In genomic region chr11:44634401-44635281, GRCh38 we compare ENCODE assay signal across 8 cellular contexts.
DNase-seq lines count a peak whose midpoint lies in the region; ATAC-seq and TF ChIP-seq lines count a peak whose summit lies in the region.

No MANE protein-coding gene starts in this region.

- peak overlapping the region; percentile 29 for H3K4me2 ChIP-seq in osteoblast (ENCODE audit: insufficient read depth, low read length)

- H3K4me1 ChIP-seq in ACC112 (ENCODE audit: control insufficient read depth, insufficient read depth, low read length, unreplicated experiment) (peaks cover 11% of the 10 kb centered on the region), RWPE2 (ENCODE audit: insufficient read depth, poor library complexity, severe bottlenecking) (peaks cover 16% of the 10 kb centered on the region), osteoblast (ENCODE audit: insufficient read depth, low read length) (peaks cover 11% of the 10 kb centered on the region)

- H3K9me3 ChIP-seq in RWPE2 (ENCODE audit: severe bottlenecking) (no peaks in the 10 kb centered on the region), osteoblast (ENCODE audit: low read depth, low read length) (no peaks in the 10 kb centered on the region)

- H2AFZ ChIP-seq in ACC112 (ENCODE audit: low read length, unreplicated experiment) (no peak overlapping the region), osteoblast (ENCODE audit: low read length) (no peak overlapping the region)

- no peaks in the 10 kb centered on the region for H3K9me3 Mint-ChIP-seq in stimulated activated memory B cell treated with anti-CD40 and anti-IgM and Interleukin-4, amounts not matched to agents 10 μg/mL and 1 μg/mL and 100 μg/mL, for 72 hours

- H3K27ac Mint-ChIP-seq in stimulated activated memory B cell treated with anti-CD40 and anti-IgM and Interleukin-4, amounts not matched to agents 10 μg/mL and 1 μg/mL and 100 μg/mL, for 72 hours, result no peak overlapping the region

- H3K4me3 ChIP-seq in ACC112 (ENCODE audit: low read depth, low read length), result peak overlapping the region; percentile 29; the same call in 1 of the 2 replicates
- H3K4me3 ChIP-seq in RWPE2 (ENCODE audit: severe bottlenecking), result no peak overlapping the region
- no peak overlapping the region for H3K4me3 ChIP-seq in foreskin fibroblast (ENCODE audit: low read depth in 1 of 2, low read length in 2 of 2)
- peak overlapping the region; percentile 42 for H3K4me3 ChIP-seq in osteoblast (ENCODE audit: insufficient read depth, low read length)

- H3K36me3 ChIP-seq in ACC112 (ENCODE audit: insufficient read depth, low read length) (no peaks in the 10 kb centered on the region), RWPE2 (ENCODE audit: low read depth) (no peaks in the 10 kb centered on the region), osteoblast (ENCODE audit: insufficient read depth, low read length) (no peaks in the 10 kb centered on the region)

- no peaks in the 10 kb centered on the region for H3K36me3 Mint-ChIP-seq in stimulated activated memory B cell treated with anti-CD40 and anti-IgM and Interleukin-4, amounts not matched to agents 10 μg/mL and 1 μg/mL and 100 μg/mL, for 72 hours

- TF ChIP-seq CTCF in RWPE2 (IDR thresholded peaks at IDR 0.05; ENCODE audit: poor library complexity, severe bottlenecking), result no peak
- TF ChIP-seq CTCF in foreskin fibroblast (IDR thresholded peaks at IDR 0.05; ENCODE audit: low read depth, low read length), result no peak
- TF ChIP-seq CTCF in osteoblast (IDR thresholded peaks at IDR 0.05; ENCODE audit: extremely low read depth, low read depth, low read length), result no peak

- H3K27ac ChIP-seq in ACC112 (ENCODE audit: low read depth, low read length) (no peak overlapping the region), RWPE2 (ENCODE audit: poor library complexity, severe bottlenecking) (no peak overlapping the region), osteoblast (ENCODE audit: low read depth, low read length) (no peak overlapping the region)

- DNase-seq in HCEC 1CT (peak; percentile 41), RWPE2 (ENCODE audit: low spot score) (peak; percentile 91), foreskin fibroblast (peak; percentile 49 to 78), osteoblast (ENCODE audit: insufficient read length, low spot score, missing footprints) (peak; percentile 89), NOMO-1 treated with dmso at 0.1 percent for 144 hours (lab: John Stamatoyannopoulos, UW; ENCODE audit: unreplicated experiment) (no peak)

- H3K4me1 Mint-ChIP-seq in stimulated activated memory B cell treated with anti-CD40 and anti-IgM and Interleukin-4, amounts not matched to agents 10 μg/mL and 1 μg/mL and 100 μg/mL, for 72 hours, result peaks cover 5% of the 10 kb centered on the region

- H3K79me2 ChIP-seq in ACC112 (ENCODE audit: control insufficient read depth, insufficient read depth, low read length, unreplicated experiment) (no peaks in the 10 kb centered on the region), osteoblast (ENCODE audit: insufficient read depth, low read length) (no peaks in the 10 kb centered on the region)

- H3K27me3 ChIP-seq in ACC112 (ENCODE audit: insufficient read depth, low read length), result 0 out of 2 replicates have a peak, but pooled peaks cover 4% of the 10 kb centered on the region
- no peaks in the 10 kb centered on the region for H3K27me3 ChIP-seq in RWPE2 (ENCODE audit: insufficient read depth, poor library complexity, severe bottlenecking)
- H3K27me3 ChIP-seq in osteoblast (ENCODE audit: insufficient read depth, low read length), result peaks cover 7% of the 10 kb centered on the region

- H3K4me3 Mint-ChIP-seq in stimulated activated memory B cell treated with anti-CD40 and anti-IgM and Interleukin-4, amounts not matched to agents 10 μg/mL and 1 μg/mL and 100 μg/mL, for 72 hours, result no peak overlapping the region

- ATAC-seq in RWPE2 (ENCODE audit: low read depth) (peak; percentile 88), GM21619 (IDR thresholded peaks at IDR 0.05; ENCODE audit: unreplicated experiment) (no peak)
- ATAC-seq in stimulated activated memory B cell treated with anti-CD40 and anti-IgM and Interleukin-4, amounts not matched to agents 10 μg/mL and 1 μg/mL and 100 μg/mL, for 72 hours, result no peak

- peaks cover 3% of the 10 kb centered on the region for H4K20me1 ChIP-seq in osteoblast (ENCODE audit: insufficient read depth, low read length)

- H3K27me3 Mint-ChIP-seq in stimulated activated memory B cell treated with anti-CD40 and anti-IgM and Interleukin-4, amounts not matched to agents 10 μg/mL and 1 μg/mL and 100 μg/mL, for 72 hours, result peaks cover 61% of the 10 kb centered on the region

Comparison
In these comparisons a context has a peak if more than half of its experiments do, and no peak if none do; other contexts are left out.
1. H3K4me3 ChIP-seq: peak in ACC112 (single experiment) and osteoblast (single experiment); none in RWPE2 (single experiment) and foreskin fibroblast (0 of 2).